In the genomic region with DNA sequence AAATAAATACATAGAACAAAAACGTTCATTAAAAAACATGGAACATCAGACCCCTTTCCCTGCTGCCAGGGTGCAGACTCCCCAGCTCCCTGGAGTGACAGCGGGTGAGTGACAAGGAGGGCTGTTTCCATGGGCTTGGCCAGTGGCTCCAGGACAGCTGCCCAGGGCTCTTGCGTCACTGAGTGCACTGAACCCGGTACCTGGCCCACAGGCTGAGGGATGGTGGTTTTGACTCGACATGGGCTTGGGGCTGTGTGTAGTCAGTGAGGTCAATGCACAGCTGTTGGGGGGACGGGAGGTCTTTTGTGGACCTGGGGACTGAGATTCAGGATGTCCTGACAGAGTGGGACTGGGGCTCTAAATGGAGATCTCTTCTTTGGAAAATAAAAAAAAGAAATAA, we compare ENCODE assay signal across 21 cellular contexts.
DNase-seq lines count a peak whose midpoint lies in the region; ATAC-seq and TF ChIP-seq lines count a peak whose summit lies in the region.
"Had no signal": no experiment of that assay in that cellular context is flagged by ENCODE, and none has a peak within 500 bp of the region (broad histone marks: within the 10 kb centered on the region; RNA-seq: fewer than 3 reads in every experiment).

No MANE protein-coding gene starts in this region.

- H3K79me1 ChIP-seq in trophoblast cell (ENCODE audit: low read length), result no peaks in the 10 kb centered on the region

- no peaks in the 10 kb centered on the region for H3K36me3 ChIP-seq in trophoblast cell (ENCODE audit: control insufficient read depth in 1 of 2, insufficient read depth in 2 of 2, low read length in 2 of 2)
- H3K36me3 ChIP-seq in vagina, result no peaks in the 10 kb centered on the region
- no peaks in the 10 kb centered on the region for H3K36me3 ChIP-seq in MM.1S (replicated peaks; ENCODE audit: insufficient read depth, low read length)
- H3K36me3 ChIP-seq: BE2C, Peyer's patch, SJSA1 had no signal

- H3K4me1 ChIP-seq in trophoblast cell (ENCODE audit: control insufficient read depth in 1 of 2, insufficient read depth in 2 of 2, low read length in 2 of 2) (peaks cover 5 to 10% of the 10 kb centered on the region in 2 experiments), vagina (no peaks in the 10 kb centered on the region), MM.1S (ENCODE audit: low read length) (no peaks in the 10 kb centered on the region)
- H3K4me1 ChIP-seq: BE2C, Peyer's patch, SJSA1 had no signal

- H3K9ac ChIP-seq in trophoblast cell (ENCODE audit: low read length) (peak overlapping the region; percentile 62), MM.1S (ENCODE audit: low read length) (no peak overlapping the region)
- H3K9ac ChIP-seq: GM23248 had no signal

- no peak overlapping the region for H3K4ac ChIP-seq in trophoblast cell (ENCODE audit: low read depth, low read length)

- no peak for ATAC-seq in GM19035 (IDR thresholded peaks at IDR 0.05; ENCODE audit: unreplicated experiment)
- no peak for ATAC-seq in HG03439 (IDR thresholded peaks at IDR 0.05; ENCODE audit: unreplicated experiment)

- H2AFZ ChIP-seq in trophoblast cell (ENCODE audit: insufficient read depth, low read length, poor library complexity) (no peak overlapping the region), MM.1S (ENCODE audit: low read length) (no peak overlapping the region)
- H2AFZ ChIP-seq: GM23248 had no signal

- no peak overlapping the region for H3K14ac ChIP-seq in trophoblast cell (ENCODE audit: low read length)

- no peak overlapping the region for H3K4me2 ChIP-seq in trophoblast cell (ENCODE audit: low read length)
- H3K4me2 ChIP-seq in MM.1S (ENCODE audit: low read depth, low read length), result no peak overlapping the region

- H2BK12ac ChIP-seq in trophoblast cell (ENCODE audit: low read length), result no peak overlapping the region

- H3K23ac ChIP-seq in trophoblast cell (ENCODE audit: low read length), result no peak overlapping the region

- peaks cover 4% of the 10 kb centered on the region for H3K9me3 ChIP-seq in trophoblast cell (ENCODE audit: insufficient read depth, low read depth, low read length)
- H3K9me3 ChIP-seq in vagina, result no peaks in the 10 kb centered on the region
- H3K9me3 ChIP-seq in MM.1S (replicated peaks; ENCODE audit: insufficient read depth, low read length), result no peaks in the 10 kb centered on the region
- H3K9me3 ChIP-seq: BE2C, Peyer's patch, SJSA1 had no signal

- no peaks in the 10 kb centered on the region for H3K9me2 ChIP-seq in MM.1S (replicated peaks; ENCODE audit: insufficient read depth, low read length)

- H3K18ac ChIP-seq in trophoblast cell (ENCODE audit: low read length), result no peak overlapping the region

- H3K79me2 ChIP-seq in trophoblast cell (ENCODE audit: control insufficient read depth, insufficient read depth, low read length, poor library complexity) (no peaks in the 10 kb centered on the region), MM.1S (ENCODE audit: low read length) (no peaks in the 10 kb centered on the region)

- H4K8ac ChIP-seq in trophoblast cell (ENCODE audit: low read depth, low read length), result no peak overlapping the region

- intact Hi-C loops in vagina (cut with DNase I), result no loop called here

- H3K4me3 ChIP-seq in trophoblast cell (ENCODE audit: low read depth, low read length) (no peak overlapping the region), vagina (no peak overlapping the region), MM.1S (ENCODE audit: low read length) (no peak overlapping the region)
- H3K4me3 ChIP-seq: GM23248, Peyer's patch, SJSA1 had no signal

- peak; percentile 1 for DNase-seq in stimulated activated CD4-positive, alpha-beta T cell treated with anti-CD3 and anti-CD28 coated beads, Interleukin-4, amount 100 ng/mL, for 24 hours
- DNase-seq in stimulated activated CD4-positive, alpha-beta T cell treated with anti-CD3 and anti-CD28 coated beads, Interleukin-2, amount 100 ng/mL, for 48 hours, result no peak
- peak; percentile 22 for DNase-seq in ecto neural progenitor cell (ENCODE audit: low spot score)
- no peak for DNase-seq in trophoblast cell
- peak; percentile 43 to 56 for DNase-seq in vagina (ENCODE audit: extremely low spot score in 2 of 2)
- no peak for DNase-seq in MM.1S
- DNase-seq: BE2C, EL, GF-D8, GM23248, HCEC 1CT, NCI-H1694, NCI-H2081, NCI-H2171, NCI-H345, NCI-H524, NCI-H82, Peyer's patch had no signal

- H3K27ac ChIP-seq in trophoblast cell (ENCODE audit: low read depth, low read length) (no peak overlapping the region), vagina (no peak overlapping the region), MM.1S (ENCODE audit: low read length) (no peak overlapping the region)
- H3K27ac ChIP-seq: GM23248, Peyer's patch, SJSA1 had no signal

- no CpG with 5 or more reads among the region's 6 CpGs for WGBS in trophoblast cell (ENCODE audit: extremely low coverage, insufficient coverage, insufficient read length)

- no peak overlapping the region for H2AK5ac ChIP-seq in trophoblast cell (ENCODE audit: low read length)

- no peak overlapping the region for H4K12ac ChIP-seq in trophoblast cell (ENCODE audit: low read depth, low read length)

- H3K27me3 ChIP-seq in trophoblast cell (ENCODE audit: insufficient read depth, low read length), result no peaks in the 10 kb centered on the region
- no peaks in the 10 kb centered on the region for H3K27me3 ChIP-seq in vagina
- H3K27me3 ChIP-seq in MM.1S (replicated peaks; ENCODE audit: insufficient read depth, low read length), result no peaks in the 10 kb centered on the region
- H3K27me3 ChIP-seq: BE2C, Peyer's patch, SJSA1 had no signal

- no peak overlapping the region for H4K91ac ChIP-seq in trophoblast cell (ENCODE audit: low read depth, low read length)

- H2BK5ac ChIP-seq in trophoblast cell (ENCODE audit: low read depth, low read length, poor library complexity), result no peak overlapping the region

- H4K20me1 ChIP-seq in MM.1S (ENCODE audit: insufficient read depth, low read length), result no peaks in the 10 kb centered on the region

- no peak for TF ChIP-seq CTCF in vagina (IDR thresholded peaks at IDR 0.05)
- no peak for TF ChIP-seq CTCF in MM.1S (IDR thresholded peaks at IDR 0.05; ENCODE audit: low read length)

- no peak overlapping the region for H2BK120ac ChIP-seq in trophoblast cell (ENCODE audit: insufficient read depth, low read length, poor library complexity)

- TF ChIP-seq POLR2A in vagina (IDR thresholded peaks at IDR 0.05), result no peak

- no peaks in the 10 kb centered on the region for H3F3A ChIP-seq in MM.1S (ENCODE audit: insufficient read depth, low read length)

Comparison
In these comparisons a context has a peak if more than half of its experiments do, and no peak if none do; other contexts are left out.
1. DNase-seq: peak in stimulated activated CD4-positive, alpha-beta T cell treated with anti-CD3 and anti-CD28 coated beads, Interleukin-4, amount 100 ng/mL, for 24 hours (single experiment), ecto neural progenitor cell (single experiment) and vagina (2 of 2); none in stimulated activated CD4-positive, alpha-beta T cell treated with anti-CD3 and anti-CD28 coated beads, Interleukin-2, amount 100 ng/mL, for 48 hours (0 of 2), trophoblast cell (0 of 2) and MM.1S (single experiment).